Comparison of ENCODE assay signal across 8 cellular contexts in genomic region chr5:107671742-107672211, GRCh38. TPM values are rescaled to one million over a fixed set of nuclear protein-coding genes. Genes with fewer than 3 reads are reported as not detected.
DNase-seq lines count a peak whose midpoint lies in the region; ATAC-seq, FAIRE-seq and TF ChIP-seq lines count a peak whose summit lies in the region.

No MANE protein-coding gene starts in this region.

- TF ChIP-seq CTCF in Caco-2 (IDR thresholded peaks at IDR 0.05; ENCODE audit: insufficient read depth in 1 of 2, low read depth in 1 of 2, low read length in 1 of 2, severe bottlenecking in 1 of 2, unreplicated experiment in 1 of 2) (no peak), HFFc6 (IDR thresholded peaks at IDR 0.05) (no peak), bronchial epithelial cell (IDR thresholded peaks at IDR 0.05; ENCODE audit: insufficient read depth, low read length, severe bottlenecking) (no peak), liver (IDR thresholded peaks at IDR 0.05; ENCODE audit: low read depth, low read length, missing input control) (no peak), testis (IDR thresholded peaks at IDR 0.05) (no peak)

- intact Hi-C loops in Caco-2 (cut with micrococcal nuclease; ENCODE audit: unreplicated experiment): loop anchor here (2.0 to 10.0 kb wide), 7 partner anchors 64 to 727 kb away; no protein-coding TSS in a partner anchor
- intact Hi-C loops in testis (cut with DNase I; ENCODE audit: low total_unique reads): no loop called here

- peaks cover 7% of the 10 kb centered on the region for H3K4me1 Mint-ChIP-seq in Caco-2 (ENCODE audit: low read depth, unreplicated experiment)
- peaks cover 26% of the 10 kb centered on the region for H3K4me1 Mint-ChIP-seq in HFFc6 (ENCODE audit: low read depth)

- no peak for FAIRE-seq in bronchial epithelial cell (lab: Jason Lieb, UNC)

- H3K4me3 Mint-ChIP-seq in Caco-2 (ENCODE audit: unreplicated experiment) (peak overlapping the region; percentile 85), HFFc6 (peak overlapping the region; percentile 87)

- H3K9me3 Mint-ChIP-seq in Caco-2 (ENCODE audit: unreplicated experiment) (no peaks in the 10 kb centered on the region), HFFc6 (no peaks in the 10 kb centered on the region)

- no peak overlapping the region for H3K27ac Mint-ChIP-seq in Caco-2 (ENCODE audit: unreplicated experiment)
- no peak overlapping the region for H3K27ac Mint-ChIP-seq in HFFc6

- no peak for TF ChIP-seq RAD21 in liver (IDR thresholded peaks at IDR 0.05)

- H3K4me3 ChIP-seq in Caco-2 (ENCODE audit: low read depth, low read length) (peak overlapping the region; percentile 44), bronchial epithelial cell (ENCODE audit: low read depth, low read length) (peak overlapping the region; percentile 86), liver (ENCODE audit: low read depth in 1 of 3, low read length in 3 of 3) (peak overlapping the region; percentile 7 to 72 (median 59)), testis (peak overlapping the region; percentile 62 to 71)

- no peaks in the 10 kb centered on the region for H3K9me3 ChIP-seq in Caco-2
- no peaks in the 10 kb centered on the region for H3K9me3 ChIP-seq in liver (ENCODE audit: control insufficient read depth in 4 of 4, low read length in 3 of 4)
- no peaks in the 10 kb centered on the region for H3K9me3 ChIP-seq in testis

- no peaks in the 10 kb centered on the region for H3K36me3 ChIP-seq in Caco-2 (ENCODE audit: control insufficient read depth, insufficient read depth, low read length)
- no peaks in the 10 kb centered on the region for H3K36me3 ChIP-seq in bronchial epithelial cell (ENCODE audit: control insufficient read depth, insufficient read depth, low read length)
- no peaks in the 10 kb centered on the region for H3K36me3 ChIP-seq in liver (ENCODE audit: control insufficient read depth in 4 of 4, insufficient read depth in 3 of 4, low read depth in 1 of 4, low read length in 3 of 4)
- no peaks in the 10 kb centered on the region for H3K36me3 ChIP-seq in testis (ENCODE audit: low read depth, missing control alignments)

- H3K36me3 Mint-ChIP-seq in Caco-2 (ENCODE audit: insufficient read depth, unreplicated experiment) (no peaks in the 10 kb centered on the region), HFFc6 (ENCODE audit: low read depth) (no peaks in the 10 kb centered on the region)

- H3K27ac ChIP-seq in liver (ENCODE audit: low read depth in 1 of 2, low read length in 2 of 2) (peak overlapping the region in 1 of 2 donors; percentile 31), testis (peak overlapping the region; percentile 58 to 74)

- no peak overlapping the region for H3K9ac ChIP-seq in liver (ENCODE audit: low read depth in 1 of 2, low read length in 2 of 2)

- CTCF ChIA-PET in Caco-2 (lab: Charles Lee): interaction anchor here (0.7 kb wide), 2 partner anchors 182 to 745 kb away, joined by 3 to 5 read pairs; no protein-coding TSS in a partner anchor

- H3K27me3 Mint-ChIP-seq in Caco-2 (ENCODE audit: insufficient read depth, unreplicated experiment) (peaks cover 33% of the 10 kb centered on the region), HFFc6 (ENCODE audit: insufficient read depth) (peaks cover 23% of the 10 kb centered on the region)

- WGBS in liver: 3% methylated on average over 20 of the region's 20 CpGs
- WGBS in testis, 2 donors: 0% methylated on average over 20 of the region's 20 CpGs

- no peak for TF ChIP-seq POLR2A in testis (IDR thresholded peaks at IDR 0.05)

- no TSS peak for BruUV-seq in Caco-2 (replicated peaks; lab: Mats Ljungman, UMichigan)

- peaks cover 12% of the 10 kb centered on the region; the same call in 1 of the 2 replicates for H3K4me1 ChIP-seq in Caco-2
- peaks cover 19 to 57% (median 45%) of the 10 kb centered on the region in 4 donors for H3K4me1 ChIP-seq in liver (ENCODE audit: control insufficient read depth in 4 of 4, insufficient read depth in 4 of 4, low read length in 3 of 4)
- H3K4me1 ChIP-seq in testis: peaks cover 13% of the 10 kb centered on the region

- peaks cover 4% of the 10 kb centered on the region for H3K27me3 ChIP-seq in Caco-2 (replicated peaks; ENCODE audit: control insufficient read depth, insufficient read depth, low read length)
- H3K27me3 ChIP-seq in bronchial epithelial cell (ENCODE audit: control insufficient read depth, insufficient read depth, low read length): no peaks in the 10 kb centered on the region
- peaks cover 0 to 9% (median 6%) of the 10 kb centered on the region in 4 donors for H3K27me3 ChIP-seq in liver (ENCODE audit: control insufficient read depth in 4 of 4, insufficient read depth in 4 of 4, low read length in 3 of 4)
- H3K27me3 ChIP-seq in testis: no peaks in the 10 kb centered on the region

- POLR2A ChIA-PET in Caco-2 (lab: Charles Lee): no interaction called here

- no peak for ATAC-seq in HG02678 (IDR thresholded peaks at IDR 0.05; ENCODE audit: unreplicated experiment)

- DNase-seq in Caco-2 (no peak), HFFc6 (no peak), NCI-H82 treated with DMSO at 0.1 percent for 48 hours (lab: John Stamatoyannopoulos, UW; ENCODE audit: unreplicated experiment) (peak; percentile 9), bronchial epithelial cell (ENCODE audit: low read depth) (peak; percentile 84), testis (no peak), NK-92 (lab: John Stamatoyannopoulos, UW; ENCODE audit: unreplicated experiment) (no peak)

TF ChIP-seq in liver, 16 proteins besides CTCF, POLR2A, EP300 and RAD21:
- TF ChIP-seq FOXA1 (IDR thresholded peaks at IDR 0.05) (no peak), YY1 (IDR thresholded peaks at IDR 0.05) (no peak)

RNA-seq across cellular contexts. Expression of gene EFNA5, which starts 1.0 kb away (rescaled TPM):
- total RNA-seq in Caco-2 (2022): 1.5 and 1.6 TPM in 2 replicates
- total RNA-seq in HFFc6 (2021; fragmentation: NEBNext Ultra II Directional; extraction: Animal tissue kit (Norgen Biotek cat#: 25700)): under 1 TPM in 1 of 6 experiments, not detected in 5; 0.26 TPM
- 3.9 and 5.9 TPM in 2 replicates for total RNA-seq in bronchial epithelial cell
- under 1 TPM; 0.50 to 0.93 TPM for total RNA-seq in liver
- polyA plus RNA-seq in liver: under 1 TPM; 0.14 to 0.58 TPM
- 1 to 10 TPM; 3.5 to 5.4 TPM for total RNA-seq in testis
- polyA plus RNA-seq in testis (ENCODE audit: insufficient read depth, low read depth, low replicate concordance): 2.6 TPM

Comparison
In these comparisons a context has a peak if more than half of its experiments do, and no peak if none do; other contexts are left out.
1. DNase-seq: peak in NCI-H82 treated with DMSO at 0.1 percent for 48 hours (single experiment) and bronchial epithelial cell (single experiment); none in Caco-2 (0 of 2), HFFc6 (single experiment), testis (single experiment) and NK-92 (single experiment).
2. Peak in every context shown above with its lines, with median percentiles within 50 percentile points of each other: H3K4me3 ChIP-seq.